In the genomic region with DNA sequence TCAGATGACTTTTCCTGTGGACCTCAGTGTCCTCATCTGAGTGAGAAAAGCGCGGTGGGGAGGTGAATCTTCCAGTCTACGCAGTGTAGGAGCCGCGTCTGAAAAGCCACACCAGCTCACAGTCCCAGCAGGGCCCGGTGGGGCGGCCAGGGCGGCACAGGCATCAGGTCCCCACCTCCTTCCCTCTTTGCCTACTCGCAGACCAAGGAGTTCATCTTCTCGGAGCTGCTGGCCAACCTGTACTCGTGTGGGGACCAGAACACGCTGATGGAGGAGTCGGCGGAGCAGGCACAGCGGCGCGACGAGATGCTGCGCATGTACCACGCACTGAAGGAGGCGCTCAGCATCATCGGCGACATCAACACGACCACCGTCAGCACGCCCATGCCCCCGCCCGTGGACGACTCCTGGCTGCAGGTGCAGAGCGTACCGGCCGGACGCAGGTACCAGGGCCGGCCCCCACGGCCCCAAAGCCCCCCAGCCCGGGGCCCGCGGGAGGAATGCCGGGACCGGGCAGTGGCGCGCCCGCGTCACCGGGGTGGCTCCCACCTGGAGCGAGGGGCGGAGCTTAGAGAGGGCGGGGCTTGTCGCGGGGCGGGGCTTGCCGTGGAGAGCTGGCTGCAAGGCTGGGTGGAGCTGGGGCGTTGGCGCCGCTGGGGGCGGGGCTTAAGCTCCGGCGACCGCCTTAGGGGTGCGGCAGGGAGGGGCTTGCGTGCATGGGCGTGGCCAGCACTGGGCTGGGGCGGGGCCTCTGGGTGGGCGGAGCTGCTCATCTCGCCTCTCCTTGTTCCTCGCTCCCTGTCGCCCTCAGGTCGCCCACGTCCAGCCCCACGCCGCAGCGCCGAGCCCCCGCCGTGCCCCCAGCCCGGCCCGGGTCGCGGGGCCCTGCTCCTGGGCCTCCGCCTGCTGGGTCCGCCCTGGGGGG, we compare ENCODE assay signal across 8 cellular contexts. TPM values are rescaled to one million over a fixed set of nuclear protein-coding genes. Genes with fewer than 3 reads are reported as not detected.
DNase-seq lines count a peak whose midpoint lies in the region; ATAC-seq and TF ChIP-seq lines count a peak whose summit lies in the region.

No MANE protein-coding gene starts in this region.

- H3K4me3 Mint-ChIP-seq in naive B cell, result peak overlapping the region; percentile 82 to 94 (median 88)
- peak overlapping the region; percentile 81 for H3K4me3 Mint-ChIP-seq in stimulated activated effector memory CD8-positive, alpha-beta T cell treated with anti-CD3 and anti-CD28 coated beads, Interleukin-12 subunit alpha, Interleukin-12 subunit beta, amount 100 ng/mL, for 72 hours
- no peak overlapping the region for H3K4me3 Mint-ChIP-seq in osteocyte (ENCODE audit: unreplicated experiment)

- no peak for TF ChIP-seq CTCF in osteocyte (IDR thresholded peaks at IDR 0.05)

- peaks cover 5 to 22% (median 8%) of the 10 kb centered on the region in 3 donors for H3K27me3 Mint-ChIP-seq in naive B cell
- H3K27me3 Mint-ChIP-seq in osteocyte (ENCODE audit: unreplicated experiment), result no peaks in the 10 kb centered on the region

- H3K27ac Mint-ChIP-seq in naive B cell (peak overlapping the region; percentile 88 to 97 (median 96)), osteocyte (ENCODE audit: unreplicated experiment) (no peak overlapping the region)
- no peak overlapping the region for H3K27ac Mint-ChIP-seq in stimulated activated effector memory CD8-positive, alpha-beta T cell treated with anti-CD3 and anti-CD28 coated beads, Interleukin-12 subunit alpha, Interleukin-12 subunit beta, amount 100 ng/mL, for 72 hours

- H3K9me3 Mint-ChIP-seq in naive B cell, result no peaks in the 10 kb centered on the region
- H3K9me3 Mint-ChIP-seq in stimulated activated effector memory CD8-positive, alpha-beta T cell treated with anti-CD3 and anti-CD28 coated beads, Interleukin-12 subunit alpha, Interleukin-12 subunit beta, amount 100 ng/mL, for 72 hours, result no peaks in the 10 kb centered on the region
- H3K9me3 Mint-ChIP-seq in osteocyte (ENCODE audit: unreplicated experiment), result no peaks in the 10 kb centered on the region

- ATAC-seq in GM18519 (IDR thresholded peaks at IDR 0.05; ENCODE audit: low FRiP score, unreplicated experiment), result peak; percentile 78
- ATAC-seq in HG02852 (IDR thresholded peaks at IDR 0.05; ENCODE audit: unreplicated experiment), result peak; percentile 82
- peak; percentile 83 to 85 for ATAC-seq in naive B cell (ENCODE audit: low read depth in 2 of 2)
- peak; percentile 90 for ATAC-seq in stimulated activated effector memory CD8-positive, alpha-beta T cell treated with anti-CD3 and anti-CD28 coated beads, Interleukin-12 subunit alpha, Interleukin-12 subunit beta, amount 100 ng/mL, for 72 hours

- H3K4me1 Mint-ChIP-seq in naive B cell, result peaks cover 20 to 30% (median 24%) of the 10 kb centered on the region in 3 donors
- H3K4me1 Mint-ChIP-seq in stimulated activated effector memory CD8-positive, alpha-beta T cell treated with anti-CD3 and anti-CD28 coated beads, Interleukin-12 subunit alpha, Interleukin-12 subunit beta, amount 100 ng/mL, for 72 hours, result peaks cover 21% of the 10 kb centered on the region
- peaks cover 19% of the 10 kb centered on the region for H3K4me1 Mint-ChIP-seq in osteocyte (ENCODE audit: unreplicated experiment)

- H3K27ac ChIP-seq in epithelial cell of prostate, result no peak overlapping the region

- peak; percentile 60 for DNase-seq in NK-92 (lab: John Stamatoyannopoulos, UW; ENCODE audit: unreplicated experiment)
- peak; percentile 100 for DNase-seq in activated T-cell treated with anti-CD3 and anti-CD28 coated beads for 4 hours
- peak; percentile 34 for DNase-seq in epithelial cell of prostate (ENCODE audit: low read depth, low spot score)
- DNase-seq in naive B cell, result peak; percentile 95
- DNase-seq in stimulated activated effector memory CD8-positive, alpha-beta T cell treated with anti-CD3 and anti-CD28 coated beads, Interleukin-12 subunit alpha, Interleukin-12 subunit beta, amount 100 ng/mL, for 72 hours (ENCODE audit: low spot score in 2 of 2), result peak; percentile 99 to 100
- DNase-seq in osteocyte (ENCODE audit: extremely low spot score, unreplicated experiment), result no peak

- no peaks in the 10 kb centered on the region for H3K36me3 Mint-ChIP-seq in naive B cell
- H3K36me3 Mint-ChIP-seq in stimulated activated effector memory CD8-positive, alpha-beta T cell treated with anti-CD3 and anti-CD28 coated beads, Interleukin-12 subunit alpha, Interleukin-12 subunit beta, amount 100 ng/mL, for 72 hours, result peaks cover 16% of the 10 kb centered on the region
- peaks cover 6% of the 10 kb centered on the region for H3K36me3 Mint-ChIP-seq in osteocyte (ENCODE audit: unreplicated experiment)

RNA-seq across cellular contexts. Expression of a gene that starts 25.6 kb away (rescaled TPM):
- polyA plus RNA-seq in naive B cell (ENCODE audit: low read depth in 6 of 6), result 10 to 100 TPM in 1 of 6 donors, 1 to 10 TPM in 5; 4.6 to 10.3 (median 8.1) TPM
- total RNA-seq in osteocyte, result 176 and 184 TPM in 2 replicates

RNA-seq across cellular contexts. Expression of a gene that starts 25.9 kb away (rescaled TPM):
- polyA plus RNA-seq in naive B cell (ENCODE audit: low read depth in 6 of 6), result 10 to 100 TPM; 22.6 to 33.7 (median 26.3) TPM
- total RNA-seq in osteocyte, result 24.7 and 26.4 TPM in 2 replicates

RNA-seq across cellular contexts. Expression of a gene that starts 47.0 kb away (rescaled TPM):
- polyA plus RNA-seq in naive B cell (ENCODE audit: low read depth in 6 of 6), result under 1 TPM in 4 of 6 donors, not detected in 2; 0.15 to 0.49 (median 0.20) TPM
- 40.2 and 45.4 TPM in 2 replicates for total RNA-seq in osteocyte

RNA-seq across cellular contexts. Expression of a gene that starts 58.8 kb away (rescaled TPM):
- 10 to 100 TPM in 2 of 6 donors, 1 to 10 TPM in 4; 5.6 to 34.6 (median 9.9) TPM for polyA plus RNA-seq in naive B cell (ENCODE audit: low read depth in 6 of 6)
- total RNA-seq in osteocyte, result 147 and 170 TPM in 2 replicates

Comparison
In these comparisons a context has a peak if more than half of its experiments do, and no peak if none do; other contexts are left out.
1. H3K27ac Mint-ChIP-seq: peak in naive B cell (6 of 6); none in stimulated activated effector memory CD8-positive, alpha-beta T cell treated with anti-CD3 and anti-CD28 coated beads, Interleukin-12 subunit alpha, Interleukin-12 subunit beta, amount 100 ng/mL, for 72 hours (single experiment) and osteocyte (single experiment).
2. Peak in every context shown above with its lines, with median percentiles within 50 percentile points of each other: ATAC-seq.